In genomic region chr13:111542530-111543341, GRCh38 we compare ENCODE assay signal across 22 cellular contexts.
"Had no signal": no experiment of that assay in that cellular context is flagged by ENCODE, and none has a peak within 500 bp of the region (broad histone marks: within the 10 kb centered on the region; RNA-seq: fewer than 3 reads in every experiment).

No MANE protein-coding gene starts in this region.

- H3K4me1 Mint-ChIP-seq: immature natural killer cell; naive thymus-derived CD8-positive, alpha-beta T cell; stimulated activated naive B cell treated with anti-CD40 and anti-IgM and Interleukin-4, amounts not matched to agents 10 μg/mL and 1 μg/mL and 100 μg/mL, for 72 hours had no signal

- DNase-seq: central memory CD4-positive, alpha-beta T cell; effector memory CD8-positive, alpha-beta T cell; esophagus squamous epithelium; foreskin fibroblast; glutamatergic neuron; immature natural killer cell; left cardiac atrium; mammary epithelial cell; mucosa of descending colon; naive thymus-derived CD8-positive, alpha-beta T cell; nucleus accumbens; ovary; stimulated activated CD4-positive, alpha-beta T cell treated with anti-CD3 and anti-CD28 coated beads, Interleukin-2, amount 100 ng/mL, for 24 hours; stimulated activated CD4-positive, alpha-beta T cell treated with anti-CD3 and anti-CD28 coated beads, Interleukin-4, amount 100 ng/mL, for 4 hours; stimulated activated naive B cell treated with anti-CD40 and anti-IgM and Interleukin-4, amounts not matched to agents 10 μg/mL and 1 μg/mL and 100 μg/mL, for 72 hours; stomach; substantia nigra; transverse colon had no signal

- H3K36me3 ChIP-seq: esophagus squamous epithelium, gastroesophageal sphincter, ovary, stomach, thoracic aorta, transverse colon had no signal

- H3K4me3 ChIP-seq: esophagus squamous epithelium, gastroesophageal sphincter, mucosa of descending colon, ovary, stomach, thoracic aorta, transverse colon had no signal

- H3K4me3 Mint-ChIP-seq: effector memory CD8-positive, alpha-beta T cell; immature natural killer cell; naive thymus-derived CD8-positive, alpha-beta T cell; stimulated activated naive B cell treated with anti-CD40 and anti-IgM and Interleukin-4, amounts not matched to agents 10 μg/mL and 1 μg/mL and 100 μg/mL, for 72 hours had no signal

- H3K9me3 Mint-ChIP-seq: immature natural killer cell had no signal

- H3K9me3 ChIP-seq: mucosa of descending colon, ovary, thoracic aorta had no signal

- H3K4me1 ChIP-seq: gastroesophageal sphincter, stomach, transverse colon had no signal

- H3K27me3 ChIP-seq: ovary had no signal

- H3K27ac ChIP-seq: esophagus squamous epithelium, gastroesophageal sphincter, ovary, stomach, thoracic aorta, transverse colon had no signal

- H3K36me3 Mint-ChIP-seq: immature natural killer cell; naive thymus-derived CD8-positive, alpha-beta T cell; stimulated activated naive B cell treated with anti-CD40 and anti-IgM and Interleukin-4, amounts not matched to agents 10 μg/mL and 1 μg/mL and 100 μg/mL, for 72 hours had no signal

- FAIRE-seq: keratinocyte had no signal

- H3K27ac Mint-ChIP-seq: effector memory CD8-positive, alpha-beta T cell; immature natural killer cell; naive thymus-derived CD8-positive, alpha-beta T cell; progenitor cell of endocrine pancreas; stimulated activated naive B cell treated with anti-CD40 and anti-IgM and Interleukin-4, amounts not matched to agents 10 μg/mL and 1 μg/mL and 100 μg/mL, for 72 hours had no signal
